In the genomic region with DNA sequence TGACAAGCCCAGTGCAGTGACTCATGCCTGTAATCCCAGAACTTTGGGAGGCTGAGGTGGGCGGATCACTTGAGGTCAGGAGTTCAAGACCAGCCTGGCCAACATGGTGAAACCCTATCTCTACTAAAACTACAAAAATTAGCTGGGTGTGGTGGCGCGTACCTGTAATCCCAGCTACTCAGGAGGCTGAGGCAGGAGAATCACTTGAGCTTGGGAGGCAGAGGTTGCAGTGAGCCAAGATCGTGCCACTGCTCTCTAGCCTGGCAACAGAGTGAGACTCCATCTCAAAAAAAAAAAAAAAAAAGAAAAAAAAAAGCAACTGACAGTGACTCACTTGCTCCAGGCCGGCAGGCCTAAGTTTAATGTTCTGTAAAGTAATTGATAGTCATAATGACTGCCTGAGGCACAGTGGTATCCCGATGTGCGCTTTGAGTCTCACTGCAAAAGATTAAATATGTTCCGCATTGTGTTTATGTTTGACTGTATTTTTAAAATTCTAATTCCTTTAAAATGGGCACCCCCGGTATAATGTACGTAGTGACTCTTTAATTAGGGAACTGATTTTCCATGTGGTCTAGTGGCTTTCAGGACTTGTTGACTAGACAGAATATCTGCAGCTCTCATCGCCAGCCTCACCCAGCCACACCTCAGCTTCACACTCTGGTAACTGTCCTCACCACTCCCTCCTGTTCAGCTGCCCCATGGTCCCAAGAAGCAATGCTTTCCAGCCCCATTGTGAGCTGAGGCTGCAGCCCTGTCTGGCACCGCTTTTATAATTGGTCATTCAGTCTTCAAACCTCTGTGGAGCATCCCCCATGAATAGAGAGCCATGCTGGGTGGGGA, we compare ENCODE assay signal across 1 cellular context.
TF ChIP-seq lines count a peak whose summit lies in the region.

No MANE protein-coding gene starts in this region.

TF ChIP-seq in HEK293, 187 proteins besides CTCF, POLR2A, EP300 and RAD21 (continued from another document):
- TF ChIP-seq ZNF324 (tag by site-specific recombination; IDR thresholded peaks at IDR 0.05) (peak; percentile 62; the same call in 1 of the 2 replicates), SP2 (tag by site-specific recombination; IDR thresholded peaks at IDR 0.05) (peak; percentile 4; the same call in 1 of the 2 replicates), ZNF394 (tag by site-specific recombination; IDR thresholded peaks at IDR 0.05; ENCODE audit: borderline replicate concordance) (peak; percentile 39; the same call in 1 of the 2 replicates), ZIC2 (tag by site-specific recombination; IDR thresholded peaks at IDR 0.05) (0 out of 2 replicates have a peak, but pooled peaks have one; percentile 9), SCRT2 (tag by site-specific recombination; IDR thresholded peaks at IDR 0.05) (peak; percentile 74), KLF1 (tag by site-specific recombination; IDR thresholded peaks at IDR 0.05) (peak; percentile 53; the same call in 1 of the 2 replicates), ZBTB20 (tag by site-specific recombination; IDR thresholded peaks at IDR 0.05) (0 out of 2 replicates have a peak, but pooled peaks have one; percentile 18), BCL11A (tag by site-specific recombination; IDR thresholded peaks at IDR 0.05; ENCODE audit: low read depth) (0 out of 2 replicates have a peak, but pooled peaks have one; percentile 40), KLF7 (tag by site-specific recombination; IDR thresholded peaks at IDR 0.05; ENCODE audit: borderline replicate concordance) (peak; percentile 51), ZNF18 (tag by site-specific recombination; IDR thresholded peaks at IDR 0.05) (peak; percentile 69; the same call in 1 of the 2 replicates), BCL11B (tag by site-specific recombination; IDR thresholded peaks at IDR 0.05; ENCODE audit: low read depth) (0 out of 2 replicates have a peak, but pooled peaks have one; percentile 35), YY1 (tag by site-specific recombination; IDR thresholded peaks at IDR 0.05) (peak; percentile 16; the same call in 1 of the 2 replicates), ZNF747 (tag by site-specific recombination; IDR thresholded peaks at IDR 0.05) (0 out of 2 replicates have a peak, but pooled peaks have one; percentile 65), SCRT1 (tag by site-specific recombination; IDR thresholded peaks at IDR 0.05; ENCODE audit: borderline replicate concordance) (peak; percentile 36; the same call in 1 of the 2 replicates), SETDB1 (IDR thresholded peaks at IDR 0.05; ENCODE audit: insufficient read length, low read length) (peak; percentile 60), ZBTB17 (tag by site-specific recombination; IDR thresholded peaks at IDR 0.05) (peak; percentile 21; the same call in 1 of the 2 replicates)
- TF ChIP-seq, protein P1, sequence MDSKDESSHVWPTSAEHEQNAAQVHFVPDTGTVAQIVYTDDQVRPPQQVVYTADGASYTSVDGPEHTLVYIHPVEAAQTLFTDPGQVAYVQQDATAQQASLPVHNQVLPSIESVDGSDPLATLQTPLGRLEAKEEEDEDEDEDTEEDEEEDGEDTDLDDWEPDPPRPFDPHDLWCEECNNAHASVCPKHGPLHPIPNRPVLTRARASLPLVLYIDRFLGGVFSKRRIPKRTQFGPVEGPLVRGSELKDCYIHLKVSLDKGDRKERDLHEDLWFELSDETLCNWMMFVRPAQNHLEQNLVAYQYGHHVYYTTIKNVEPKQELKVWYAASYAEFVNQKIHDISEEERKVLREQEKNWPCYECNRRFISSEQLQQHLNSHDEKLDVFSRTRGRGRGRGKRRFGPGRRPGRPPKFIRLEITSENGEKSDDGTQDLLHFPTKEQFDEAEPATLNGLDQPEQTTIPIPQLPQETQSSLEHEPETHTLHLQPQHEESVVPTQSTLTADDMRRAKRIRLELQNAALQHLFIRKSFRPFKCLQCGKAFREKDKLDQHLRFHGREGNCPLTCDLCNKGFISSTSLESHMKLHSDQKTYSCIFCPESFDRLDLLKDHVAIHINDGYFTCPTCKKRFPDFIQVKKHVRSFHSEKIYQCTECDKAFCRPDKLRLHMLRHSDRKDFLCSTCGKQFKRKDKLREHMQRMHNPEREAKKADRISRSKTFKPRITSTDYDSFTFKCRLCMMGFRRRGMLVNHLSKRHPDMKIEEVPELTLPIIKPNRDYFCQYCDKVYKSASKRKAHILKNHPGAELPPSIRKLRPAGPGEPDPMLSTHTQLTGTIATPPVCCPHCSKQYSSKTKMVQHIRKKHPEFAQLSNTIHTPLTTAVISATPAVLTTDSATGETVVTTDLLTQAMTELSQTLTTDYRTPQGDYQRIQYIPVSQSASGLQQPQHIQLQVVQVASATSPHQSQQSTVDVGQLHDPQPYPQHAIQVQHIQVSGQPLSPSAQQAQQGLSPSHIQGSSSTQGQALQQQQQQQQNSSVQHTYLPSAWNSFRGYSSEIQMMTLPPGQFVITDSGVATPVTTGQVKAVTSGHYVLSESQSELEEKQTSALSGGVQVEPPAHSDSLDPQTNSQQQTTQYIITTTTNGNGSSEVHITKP (tag by site-specific recombination; IDR thresholded peaks at IDR 0.05), result peak; percentile 59
- TF ChIP-seq, protein P2, sequence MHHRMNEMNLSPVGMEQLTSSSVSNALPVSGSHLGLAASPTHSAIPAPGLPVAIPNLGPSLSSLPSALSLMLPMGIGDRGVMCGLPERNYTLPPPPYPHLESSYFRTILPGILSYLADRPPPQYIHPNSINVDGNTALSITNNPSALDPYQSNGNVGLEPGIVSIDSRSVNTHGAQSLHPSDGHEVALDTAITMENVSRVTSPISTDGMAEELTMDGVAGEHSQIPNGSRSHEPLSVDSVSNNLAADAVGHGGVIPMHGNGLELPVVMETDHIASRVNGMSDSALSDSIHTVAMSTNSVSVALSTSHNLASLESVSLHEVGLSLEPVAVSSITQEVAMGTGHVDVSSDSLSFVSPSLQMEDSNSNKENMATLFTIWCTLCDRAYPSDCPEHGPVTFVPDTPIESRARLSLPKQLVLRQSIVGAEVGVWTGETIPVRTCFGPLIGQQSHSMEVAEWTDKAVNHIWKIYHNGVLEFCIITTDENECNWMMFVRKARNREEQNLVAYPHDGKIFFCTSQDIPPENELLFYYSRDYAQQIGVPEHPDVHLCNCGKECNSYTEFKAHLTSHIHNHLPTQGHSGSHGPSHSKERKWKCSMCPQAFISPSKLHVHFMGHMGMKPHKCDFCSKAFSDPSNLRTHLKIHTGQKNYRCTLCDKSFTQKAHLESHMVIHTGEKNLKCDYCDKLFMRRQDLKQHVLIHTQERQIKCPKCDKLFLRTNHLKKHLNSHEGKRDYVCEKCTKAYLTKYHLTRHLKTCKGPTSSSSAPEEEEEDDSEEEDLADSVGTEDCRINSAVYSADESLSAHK (tag by site-specific recombination; IDR thresholded peaks at IDR 0.05), result 0 out of 2 replicates have a peak, but pooled peaks have one; percentile 17
